2 cellular contexts compared by ENCODE assay signal in genomic region chr5:82422001-82422740, GRCh38.
TF ChIP-seq lines count a peak whose summit lies in the region.

No MANE protein-coding gene starts in this region.

TF ChIP-seq in HCT116, 20 proteins besides CTCF, POLR2A, EP300 and RAD21 (continued from another document):
- TF ChIP-seq ELF1 (IDR thresholded peaks at IDR 0.05; ENCODE audit: borderline replicate concordance, low read depth) (no peak), REST (IDR thresholded peaks at IDR 0.05; ENCODE audit: low read depth) (no peak), SRF (IDR thresholded peaks at IDR 0.05; ENCODE audit: low read depth) (no peak), ATF3 (IDR thresholded peaks at IDR 0.05) (no peak), SP1 (IDR thresholded peaks at IDR 0.05; ENCODE audit: low read depth) (no peak), SIN3A (IDR thresholded peaks at IDR 0.05; ENCODE audit: low read depth) (no peak), YY1 (IDR thresholded peaks at IDR 0.05; ENCODE audit: extremely low read depth, insufficient replicate concordance, low read depth, low read length) (no peak)

TF ChIP-seq in K562, 482 proteins besides CTCF, POLR2A, EP300 and RAD21 (continued from another document and continues in another):
- TF ChIP-seq CBX3 (IDR thresholded peaks at IDR 0.05; ENCODE audit: borderline replicate concordance in 1 of 2, low read length in 2 of 2) (no peak), EP400 (IDR thresholded peaks at IDR 0.05) (no peak), ILK (tag; IDR thresholded peaks at IDR 0.05; ENCODE audit: borderline replicate concordance, low read depth) (no peak), HEY1 (CRISPR knock-in tag; IDR thresholded peaks at IDR 0.05; ENCODE audit: borderline replicate concordance) (no peak), RNF2 (IDR thresholded peaks at IDR 0.05) (no peak), ZNF140 (CRISPR knock-in tag; IDR thresholded peaks at IDR 0.05) (no peak), CBFA2T3 (IDR thresholded peaks at IDR 0.05) (0 out of 2 replicates have a peak, but pooled peaks have one; percentile 3), L3MBTL2 (IDR thresholded peaks at IDR 0.05) (no peak), KDM2B (CRISPR knock-in tag; IDR thresholded peaks at IDR 0.05) (no peak), RFX7 (CRISPR knock-in tag; IDR thresholded peaks at IDR 0.05) (no peak), KAT7 (CRISPR knock-in tag; IDR thresholded peaks at IDR 0.05; ENCODE audit: borderline replicate concordance) (no peak), ZNF398 (CRISPR knock-in tag; IDR thresholded peaks at IDR 0.05) (no peak), CTCFL (IDR thresholded peaks at IDR 0.05; ENCODE audit: borderline replicate concordance, insufficient read depth, low read depth, low read length, poor library complexity, severe bottlenecking) (no peak), TCF7L2 (IDR thresholded peaks at IDR 0.05; ENCODE audit: low read depth, low read length) (no peak), ZNF830 (CRISPR knock-in tag; IDR thresholded peaks at IDR 0.05) (no peak), CAMTA2 (CRISPR knock-in tag; conservative IDR thresholded peaks at IDR 0.05) (no peak), EZH2 (IDR thresholded peaks at IDR 0.05; ENCODE audit: borderline replicate concordance, low read depth, low read length) (no peak), POLR2B (IDR thresholded peaks at IDR 0.05; ENCODE audit: low read depth, partially characterized antibody) (no peak), ZSCAN32 (CRISPR knock-in tag; IDR thresholded peaks at IDR 0.05) (no peak), CCNT2 (IDR thresholded peaks at IDR 0.05; ENCODE audit: borderline replicate concordance, extremely low read depth, insufficient read length, low read depth, low read length) (no peak), TRIM25 (IDR thresholded peaks at IDR 0.05; ENCODE audit: borderline replicate concordance) (no peak), JUND (IDR thresholded peaks at IDR 0.05; ENCODE audit: borderline replicate concordance, low read depth, low read length) (no peak), JUND (tag; IDR thresholded peaks at IDR 0.05; ENCODE audit: borderline replicate concordance, low read depth, low read length) (no peak; the same call in 2 of the 3 replicates), ATF6 (CRISPR knock-in tag; IDR thresholded peaks at IDR 0.05) (no peak), DPF2 (IDR thresholded peaks at IDR 0.05) (peak; percentile 12), ARID4B (CRISPR knock-in tag; IDR thresholded peaks at IDR 0.05) (no peak), ATF2 (CRISPR knock-in tag; IDR thresholded peaks at IDR 0.05) (no peak), MEIS2 (IDR thresholded peaks at IDR 0.05; ENCODE audit: partially characterized antibody) (no peak), ZMIZ1 (IDR thresholded peaks at IDR 0.05; ENCODE audit: low read depth in 2 of 2, low read length in 2 of 2) (no peak), ZNF655 (CRISPR knock-in tag; IDR thresholded peaks at IDR 0.05) (no peak), FUS (optimal IDR thresholded peaks at IDR 0.05; ENCODE audit: low read depth, low read length) (no peak), ZKSCAN3 (CRISPR knock-in tag; IDR thresholded peaks at IDR 0.05) (no peak), ZBTB12 (CRISPR knock-in tag; IDR thresholded peaks at IDR 0.05) (no peak), PTRF (tag; IDR thresholded peaks at IDR 0.05) (no peak), DIDO1 (tag; IDR thresholded peaks at IDR 0.05; ENCODE audit: low read depth) (no peak), NR2C1 (IDR thresholded peaks at IDR 0.05) (no peak), NR2C1 (tag; IDR thresholded peaks at IDR 0.05) (peak; percentile 32; the same call in 1 of the 2 replicates), ETV5 (CRISPR knock-in tag; IDR thresholded peaks at IDR 0.05; ENCODE audit: low read depth) (0 out of 2 replicates have a peak, but pooled peaks have one; percentile 30), IFI16 (CRISPR knock-in tag; IDR thresholded peaks at IDR 0.05) (no peak)
